1 cellular context compared by ENCODE assay signal in genomic region chr6:77463881-77464867, GRCh38.
A peak's percentile ranks its signal among the peaks of the same experiment; 100 is the strongest.
TF ChIP-seq lines count a peak whose summit lies in the region.

No MANE protein-coding gene starts in this region.

TF ChIP-seq in WTC11, 78 proteins besides CTCF, POLR2A, EP300 and RAD21 (continued from another document):
- TF ChIP-seq E2F5 (CRISPR knock-in tag; IDR thresholded peaks at IDR 0.05) (no peak), ZNF121 (CRISPR knock-in tag; IDR thresholded peaks at IDR 0.05) (0 out of 2 replicates have a peak, but pooled peaks have one; percentile 34), TEAD4 (CRISPR knock-in tag; IDR thresholded peaks at IDR 0.05) (no peak), KAT7 (CRISPR knock-in tag; IDR thresholded peaks at IDR 0.05; ENCODE audit: borderline replicate concordance) (peak; percentile 22; the same call in 1 of the 2 replicates), FOXP1 (CRISPR knock-in tag; IDR thresholded peaks at IDR 0.05; ENCODE audit: borderline replicate concordance) (0 out of 2 replicates have a peak, but pooled peaks have one; percentile 27), NFATC4 (CRISPR knock-in tag; IDR thresholded peaks at IDR 0.05) (no peak), USF1 (CRISPR knock-in tag; IDR thresholded peaks at IDR 0.05) (no peak; the same call in 1 of the 2 replicates), FOXP4 (CRISPR knock-in tag; IDR thresholded peaks at IDR 0.05) (peak; percentile 19; the same call in 1 of the 2 replicates), RORB (CRISPR knock-in tag; IDR thresholded peaks at IDR 0.05) (no peak), ATF3 (CRISPR knock-in tag; conservative IDR thresholded peaks at IDR 0.05) (no peak), NFE2L1 (CRISPR knock-in tag; IDR thresholded peaks at IDR 0.05) (no peak), PRRX2 (CRISPR knock-in tag; IDR thresholded peaks at IDR 0.05) (no peak), ZNF416 (CRISPR knock-in tag; IDR thresholded peaks at IDR 0.05) (no peak), FOXK1 (CRISPR knock-in tag; IDR thresholded peaks at IDR 0.05) (peak; percentile 40; the same call in 1 of the 2 replicates), RELA (CRISPR knock-in tag; IDR thresholded peaks at IDR 0.05; ENCODE audit: borderline replicate concordance) (no peak), ZNF232 (CRISPR knock-in tag; IDR thresholded peaks at IDR 0.05) (no peak), ZNF317 (CRISPR knock-in tag; IDR thresholded peaks at IDR 0.05; ENCODE audit: borderline replicate concordance, low read depth) (no peak), SP1 (CRISPR knock-in tag; conservative IDR thresholded peaks at IDR 0.05) (peak; percentile 63; the same call in 1 of the 2 replicates), ZBTB21 (CRISPR knock-in tag; IDR thresholded peaks at IDR 0.05; ENCODE audit: borderline replicate concordance) (peak; percentile 40; the same call in 1 of the 2 replicates), ERG (CRISPR knock-in tag; IDR thresholded peaks at IDR 0.05) (no peak), SMAD4 (CRISPR knock-in tag; IDR thresholded peaks at IDR 0.05) (no peak), ZNF425 (CRISPR knock-in tag; conservative IDR thresholded peaks at IDR 0.05) (no peak), ATF6 (CRISPR knock-in tag; IDR thresholded peaks at IDR 0.05) (no peak), NR2C2 (CRISPR knock-in tag; IDR thresholded peaks at IDR 0.05) (no peak), E2F1 (CRISPR knock-in tag; IDR thresholded peaks at IDR 0.05) (no peak), JAZF1 (CRISPR knock-in tag; IDR thresholded peaks at IDR 0.05) (no peak), ESRRA (CRISPR knock-in tag; IDR thresholded peaks at IDR 0.05; ENCODE audit: borderline replicate concordance) (0 out of 2 replicates have a peak, but pooled peaks have one; percentile 16), NR1H2 (CRISPR knock-in tag; IDR thresholded peaks at IDR 0.05) (no peak), ZNF423 (CRISPR knock-in tag; IDR thresholded peaks at IDR 0.05) (no peak), ZNF512 (CRISPR knock-in tag; IDR thresholded peaks at IDR 0.05; ENCODE audit: borderline replicate concordance) (no peak), CBFB (CRISPR knock-in tag; IDR thresholded peaks at IDR 0.05; ENCODE audit: low read depth) (no peak; the same call in 1 of the 2 replicates), NR3C1 (CRISPR knock-in tag; conservative IDR thresholded peaks at IDR 0.05; ENCODE audit: low read depth) (no peak), ZBTB43 (CRISPR knock-in tag; IDR thresholded peaks at IDR 0.05) (no peak), USF2 (CRISPR knock-in tag; IDR thresholded peaks at IDR 0.05) (no peak)
TF ChIP-seq in WTC11: peak in this region for 17.
